32 cellular contexts compared by ENCODE assay signal in the genomic region with DNA sequence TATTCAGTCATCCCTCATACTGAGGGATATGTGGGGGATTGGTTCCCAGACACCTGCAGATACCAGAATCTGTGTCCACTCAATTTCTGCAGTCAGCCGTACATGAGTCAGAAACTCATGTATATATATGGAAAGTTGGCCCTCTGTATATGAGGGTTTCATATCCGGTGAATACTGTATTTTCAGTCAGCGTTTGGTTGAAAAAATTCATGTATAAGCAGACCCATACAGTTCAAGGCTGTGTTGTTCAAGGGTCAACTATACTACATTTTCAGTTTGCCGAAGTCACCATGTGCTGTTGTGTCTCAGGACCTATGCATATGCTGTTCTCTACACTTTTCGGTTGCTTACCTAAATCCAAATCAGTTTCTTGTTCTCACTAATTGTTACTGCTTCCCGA. TPM values are rescaled to one million over a fixed set of nuclear protein-coding genes. Genes with fewer than 3 reads are reported as not detected.
"Had no signal": no experiment of that assay in that cellular context is flagged by ENCODE, and none has a peak within 500 bp of the region (broad histone marks: within the 10 kb centered on the region; RNA-seq: fewer than 3 reads in every experiment).

No MANE protein-coding gene starts in this region.

- FAIRE-seq: RCC 7860 had no signal

- H2AFZ ChIP-seq: PC-9 had no signal

- H3K4me2 ChIP-seq: PC-9, SK-N-SH had no signal

- H3K27me3 ChIP-seq: SJSA1 had no signal

- H3K4me3 ChIP-seq: PC-9, SJSA1 had no signal

- H3K9me3 ChIP-seq: SJSA1, SK-N-SH had no signal

- DNase-seq: Karpas-422, NCI-H1048, NCI-H1092 treated with DMSO at 0.1 percent for 48 hours, NCI-H1105 treated with DMSO at 0.1 percent for 48 hours, NCI-H1417, NCI-H1436, NCI-H146, NCI-H1694, NCI-H187, NCI-H1930, NCI-H2029 treated with DMSO at 0.1 percent for 48 hours, NCI-H2081 treated with DMSO at 0.1 percent for 48 hours, NCI-H2107, NCI-H2171, NCI-H226, NCI-H446 treated with DMSO at 0.1 percent for 48 hours, NCI-H510A, NCI-H524, NCI-H526, NCI-H69, NCI-H748 treated with DMSO at 0.1 percent for 48 hours, NCI-H82, PC-9, Right ventricle myocardium superior, SHP77 treated with DMSO at 0.1 percent for 48 hours, SK-N-SH, SW 1271 had no signal

- H3K36me3 ChIP-seq: SJSA1 had no signal

- H3K4me1 ChIP-seq: SJSA1 had no signal

- H3K27ac ChIP-seq: PC-9, SJSA1 had no signal

- H3K9ac ChIP-seq: SK-N-SH had no signal

- ATAC-seq: Panc1 had no signal

RNA-seq across cellular contexts. Expression of a gene that starts 10.5 kb away (rescaled TPM):
- total RNA-seq: Right ventricle myocardium superior; RPMI7951; T-helper 1 cell treated with Interleukin-12 subunit alpha and Interleukin-12 subunit beta and Interleukin-4 antibody, amounts not matched to agents 30 ng/mL and 1 ng/mL, for 36 hours had no signal
